Comparison of ENCODE assay signal across 10 cellular contexts in the genomic region with DNA sequence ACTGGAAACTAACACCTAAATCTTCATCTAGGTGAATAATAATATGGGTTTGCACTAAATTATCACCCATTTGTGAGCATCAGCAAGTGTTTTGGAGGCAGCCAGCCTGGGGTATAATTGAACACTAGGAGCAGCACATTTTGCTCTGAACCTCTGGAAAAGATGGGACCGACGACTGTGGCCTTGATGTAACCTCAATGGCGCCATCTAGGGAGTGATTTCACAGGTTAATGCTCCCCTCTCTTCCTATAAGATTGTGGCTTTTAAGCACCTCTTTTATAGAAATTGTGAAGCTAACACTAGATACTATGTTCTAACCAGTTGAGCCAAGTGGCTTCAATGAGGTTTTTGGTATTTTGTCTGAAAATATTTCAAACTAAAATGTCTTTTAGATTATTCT.
DNase-seq lines count a peak whose midpoint lies in the region; ATAC-seq and TF ChIP-seq lines count a peak whose summit lies in the region.
"Had no signal": no experiment of that assay in that cellular context is flagged by ENCODE, and none has a peak within 500 bp of the region (broad histone marks: within the 10 kb centered on the region; RNA-seq: fewer than 3 reads in every experiment).

No MANE protein-coding gene starts in this region.

- no peaks in the 10 kb centered on the region for H3K27me3 Mint-ChIP-seq in activated T-cell treated with anti-CD3 and anti-CD28 coated beads, Interleukin-2, amount 50 U/mL, for 4 hours (ENCODE audit: low read depth)
- H3K27me3 Mint-ChIP-seq: memory B cell had no signal

- ATAC-seq in esophagus mucosa = no peak
- no peak for ATAC-seq in activated T-cell treated with anti-CD3 and anti-CD28 coated beads, Interleukin-2, amount 50 U/mL, for 4 hours

- no peaks in the 10 kb centered on the region for H3K4me1 Mint-ChIP-seq in activated T-cell treated with anti-CD3 and anti-CD28 coated beads, Interleukin-2, amount 50 U/mL, for 4 hours (ENCODE audit: low read depth)
- H3K4me1 Mint-ChIP-seq: memory B cell had no signal

- H3K4me3 Mint-ChIP-seq in activated T-cell treated with anti-CD3 and anti-CD28 coated beads, Interleukin-2, amount 50 U/mL, for 4 hours = no peak overlapping the region
- H3K4me3 Mint-ChIP-seq: memory B cell had no signal

- H3K36me3 Mint-ChIP-seq in activated T-cell treated with anti-CD3 and anti-CD28 coated beads, Interleukin-2, amount 50 U/mL, for 4 hours (ENCODE audit: insufficient read depth) = no peaks in the 10 kb centered on the region
- H3K36me3 Mint-ChIP-seq: memory B cell had no signal

- peak; percentile 41; the same call in 1 of the 2 replicates for TF ChIP-seq CTCF in LNCAP (IDR thresholded peaks at IDR 0.05)

- DNase-seq in DMS153 (lab: John Stamatoyannopoulos, UW) (peak; percentile 64), NCI-H82 (lab: John Stamatoyannopoulos, UW) (peak; percentile 80), iPS-NIHi11 (ENCODE audit: low spot score) (peak; percentile 72), hepatic stellate cell (ENCODE audit: low spot score) (no peak), MV-4-11 (lab: John Stamatoyannopoulos, UW) (no peak)
- no peak for DNase-seq in activated T-cell treated with anti-CD3 and anti-CD28 coated beads, Interleukin-2, amount 50 U/mL, for 4 hours
- DNase-seq: Peyer's patch had no signal

- H3K9me3 Mint-ChIP-seq in activated T-cell treated with anti-CD3 and anti-CD28 coated beads, Interleukin-2, amount 50 U/mL, for 4 hours = no peaks in the 10 kb centered on the region
- H3K9me3 Mint-ChIP-seq: memory B cell had no signal

Comparison
In these comparisons a context has a peak if more than half of its experiments do, and no peak if none do; other contexts are left out.
1. DNase-seq: peak in DMS153 (single experiment), NCI-H82 (single experiment) and iPS-NIHi11 (single experiment); none in hepatic stellate cell (single experiment), MV-4-11 (single experiment) and activated T-cell treated with anti-CD3 and anti-CD28 coated beads, Interleukin-2, amount 50 U/mL, for 4 hours (single experiment).